Comparison of ENCODE assay signal across 1 cellular context in genomic region chr17:47650525-47651522, GRCh38.
TF ChIP-seq lines count a peak whose summit lies in the region.

No MANE protein-coding gene starts in this region.

TF ChIP-seq in GM12878, 131 proteins besides CTCF, POLR2A, EP300 and RAD21 (continued from another document and continues in another):
- TF ChIP-seq HSF1 (IDR thresholded peaks at IDR 0.05; ENCODE audit: low read depth, low read length) (no peak), RBBP5 (conservative IDR thresholded peaks at IDR 0.05) (no peak), FOXK2 (IDR thresholded peaks at IDR 0.05) (no peak), RFX5 (IDR thresholded peaks at IDR 0.05; ENCODE audit: low read depth, low read length) (0 out of 2 replicates have a peak, but pooled peaks have one; percentile 23), TCF12 (IDR thresholded peaks at IDR 0.05; ENCODE audit: low read depth, low read length) (no peak), PRDM15 (CRISPR knock-in tag; IDR thresholded peaks at IDR 0.05) (no peak), ASH2L (IDR thresholded peaks at IDR 0.05; ENCODE audit: borderline replicate concordance, low read depth) (no peak), RAD51 (IDR thresholded peaks at IDR 0.05) (no peak), ZNF207 (IDR thresholded peaks at IDR 0.05; ENCODE audit: borderline replicate concordance) (no peak), BHLHE40 (IDR thresholded peaks at IDR 0.05; ENCODE audit: borderline replicate concordance in 1 of 2, low read depth in 2 of 2, low read length in 1 of 2) (peak in 1 of 2 experiments; percentile 36; a peak in 1 of 4 replicates), MEF2A (IDR thresholded peaks at IDR 0.05; ENCODE audit: insufficient read depth, low read depth, low read length) (no peak), NRF1 (conservative IDR thresholded peaks at IDR 0.05; ENCODE audit: low read depth, low read length) (no peak), ESRRA (IDR thresholded peaks at IDR 0.05; ENCODE audit: low read length) (no peak), SIX5 (IDR thresholded peaks at IDR 0.05; ENCODE audit: low read depth, low read length, severe bottlenecking) (peak; percentile 18), WRNIP1 (IDR thresholded peaks at IDR 0.05; ENCODE audit: borderline replicate concordance, low read depth, low read length) (no peak), SKIL (IDR thresholded peaks at IDR 0.05; ENCODE audit: low read depth, poor library complexity, severe bottlenecking) (no peak), RELA (IDR thresholded peaks at IDR 0.05; ENCODE audit: borderline replicate concordance, partially characterized antibody) (no peak), SREBF1 (IDR thresholded peaks at IDR 0.05; ENCODE audit: low read length) (no peak), E2F8 (IDR thresholded peaks at IDR 0.05; ENCODE audit: low read depth, partially characterized antibody) (no peak), IRF3 (IDR thresholded peaks at IDR 0.05) (peak; percentile 71; the same call in 1 of the 2 replicates), RUNX3 (IDR thresholded peaks at IDR 0.05; ENCODE audit: low read length) (peak; percentile 6; the same call in 1 of the 2 replicates), NFIC (IDR thresholded peaks at IDR 0.05; ENCODE audit: low read depth, low read length) (no peak), HCFC1 (IDR thresholded peaks at IDR 0.05; ENCODE audit: low read length) (0 out of 2 replicates have a peak, but pooled peaks have one; percentile 18), SP1 (IDR thresholded peaks at IDR 0.05; ENCODE audit: low read depth, low read length) (peak; percentile 94), BRCA1 (IDR thresholded peaks at IDR 0.05; ENCODE audit: low read depth, low read length) (no peak), JUNB (IDR thresholded peaks at IDR 0.05) (no peak), HDAC2 (IDR thresholded peaks at IDR 0.05) (no peak), IKZF1 (conservative IDR thresholded peaks at IDR 0.05) (0 out of 2 replicates have a peak, but pooled peaks have one; percentile 38), HDGF (IDR thresholded peaks at IDR 0.05) (peak; percentile 70; the same call in 1 of the 2 replicates), TAF1 (IDR thresholded peaks at IDR 0.05; ENCODE audit: borderline replicate concordance, low read depth, low read length) (peak; percentile 24; the same call in 1 of the 2 replicates), MEF2B (IDR thresholded peaks at IDR 0.05; ENCODE audit: partially characterized antibody, poor library complexity, severe bottlenecking) (no peak), BCLAF1 (IDR thresholded peaks at IDR 0.05) (no peak), ATF7 (IDR thresholded peaks at IDR 0.05; ENCODE audit: low read depth) (no peak), NBN (IDR thresholded peaks at IDR 0.05) (peak; percentile 32; the same call in 1 of the 2 replicates), NFYA (IDR thresholded peaks at IDR 0.05; ENCODE audit: borderline replicate concordance, low read depth, low read length) (no peak), GABPA (IDR thresholded peaks at IDR 0.05; ENCODE audit: low read depth) (no peak), ZNF687 (IDR thresholded peaks at IDR 0.05) (no peak), DPF2 (IDR thresholded peaks at IDR 0.05) (no peak), HDAC6 (IDR thresholded peaks at IDR 0.05; ENCODE audit: unreplicated experiment) (no peak), CREB1 (IDR thresholded peaks at IDR 0.05; ENCODE audit: low read depth) (peak; percentile 78), USF2 (IDR thresholded peaks at IDR 0.05; ENCODE audit: borderline replicate concordance, low read depth, low read length) (no peak)
